8 cellular contexts compared by ENCODE assay signal in genomic region chr9:136482793-136483588, GRCh38.
DNase-seq lines count a peak whose midpoint lies in the region; ATAC-seq lines count a peak whose summit lies in the region.

SEC16A (minus strand) TSS chr9:136483040; CDS start chr9:136477615, 5,425 bp downstream.

- ATAC-seq in GM18519 (IDR thresholded peaks at IDR 0.05; ENCODE audit: low FRiP score, unreplicated experiment) (peak; percentile 35), HG03045 (IDR thresholded peaks at IDR 0.05; ENCODE audit: unreplicated experiment) (peak; percentile 58)

- DNase-seq in NCI-H2081 treated with DMSO at 0.1 percent for 48 hours (lab: John Stamatoyannopoulos, UW) (peak; percentile 66), T1000 (lab: John Stamatoyannopoulos, UW) (peak; percentile 97), astrocyte of the hippocampus (ENCODE audit: low read depth, low spot score) (peak; percentile 100), hippocampal formation (lab: John Stamatoyannopoulos, UW) (peak; percentile 100), retina (peak; percentile 95), cortex of kidney (lab: John Stamatoyannopoulos, UW) (no peak)
